24 cellular contexts compared by ENCODE assay signal in genomic region chr22:45314789-45315188, GRCh38. TPM values are rescaled to one million over a fixed set of nuclear protein-coding genes. Genes with fewer than 3 reads are reported as not detected.
DNase-seq lines count a peak whose midpoint lies in the region; ATAC-seq and TF ChIP-seq lines count a peak whose summit lies in the region.
"Had no signal": no experiment of that assay in that cellular context is flagged by ENCODE, and none has a peak within 500 bp of the region (broad histone marks: within the 10 kb centered on the region; RNA-seq: fewer than 3 reads in every experiment).

No MANE protein-coding gene starts in this region.

- no peaks in the 10 kb centered on the region for H3K27me3 ChIP-seq in left ventricle myocardium inferior (ENCODE audit: low read depth)
- H3K27me3 ChIP-seq in OCI-LY3 (ENCODE audit: low read depth, low read length) = no peaks in the 10 kb centered on the region
- H3K27me3 ChIP-seq: adrenal gland, dorsolateral prefrontal cortex had no signal

- intact Hi-C loops in left ventricle myocardium inferior (cut with micrococcal nuclease) = no loop called here
- intact Hi-C loops in Right ventricle myocardium superior (cut with DNase I) = no loop called here
- intact Hi-C loops in Calu3 (cut with micrococcal nuclease; ENCODE audit: unreplicated experiment) = no loop called here

- no peak overlapping the region for H3K4me3 ChIP-seq in left ventricle myocardium inferior
- H3K4me3 ChIP-seq in OCI-LY3 (ENCODE audit: low read length) = peak overlapping the region; percentile 59
- H3K4me3 ChIP-seq: adrenal gland, dorsolateral prefrontal cortex had no signal

- H3K4me1 Mint-ChIP-seq in type B pancreatic cell (ENCODE audit: unreplicated experiment) (peaks cover 52% of the 10 kb centered on the region), Calu3 (ENCODE audit: low read depth, unreplicated experiment) (peaks cover 32% of the 10 kb centered on the region)

- H3K27ac Mint-ChIP-seq in type B pancreatic cell (peak overlapping the region; percentile 29), Calu3 (ENCODE audit: unreplicated experiment) (no peak overlapping the region)
- H3K27ac Mint-ChIP-seq: activated CD4-positive, alpha-beta memory T cell treated with anti-CD3 and anti-CD28 coated beads, Interleukin-2, amount 10 ng/mL, durations not matched to agents 7 days and 5 days had no signal

- DNase-seq in left ventricle myocardium inferior (no peak), Right ventricle myocardium superior (no peak), erythroblast (lab: John Stamatoyannopoulos, UW) (peak; percentile 80 to 87), type B pancreatic cell (ENCODE audit: extremely low spot score, unreplicated experiment) (no peak), Calu3 (no peak), NCI-H1105 (lab: John Stamatoyannopoulos, UW) (no peak), NCI-H1417 (lab: John Stamatoyannopoulos, UW) (no peak)
- DNase-seq: activated B cell treated with CpG ODN at 0.5 μM for 24 hours; activated CD4-positive, alpha-beta memory T cell treated with anti-CD3 and anti-CD28 coated beads, Interleukin-2, amount 10 ng/mL, durations not matched to agents 7 days and 5 days; activated T-cell treated with anti-CD3 and anti-CD28 coated beads, Interleukin-2, amount 50 U/mL, for 4 hours; adrenal gland; COR-L47; dorsolateral prefrontal cortex; foreskin melanocyte; left colon; NCI-H1930; SHP77 treated with DMSO at 0.1 percent for 48 hours; stimulated activated CD4-positive, alpha-beta T cell treated with anti-CD3 and anti-CD28 coated beads, Interleukin-12 subunit alpha, Interleukin-12 subunit beta, amount 100 ng/mL, for 4 hours had no signal

- H3K9me3 Mint-ChIP-seq in type B pancreatic cell = no peaks in the 10 kb centered on the region
- no peaks in the 10 kb centered on the region for H3K9me3 Mint-ChIP-seq in Calu3 (ENCODE audit: low read depth, unreplicated experiment)
- H3K9me3 Mint-ChIP-seq: activated B cell treated with CpG ODN at 0.5 μM for 24 hours; activated CD4-positive, alpha-beta memory T cell treated with anti-CD3 and anti-CD28 coated beads, Interleukin-2, amount 10 ng/mL, durations not matched to agents 7 days and 5 days; activated T-cell treated with anti-CD3 and anti-CD28 coated beads, Interleukin-2, amount 50 U/mL, for 4 hours; mesothelial cell of epicardium had no signal

- peaks cover 3% of the 10 kb centered on the region for H3K27me3 Mint-ChIP-seq in type B pancreatic cell
- no peaks in the 10 kb centered on the region for H3K27me3 Mint-ChIP-seq in Calu3 (ENCODE audit: unreplicated experiment)
- H3K27me3 Mint-ChIP-seq: activated B cell treated with CpG ODN at 0.5 μM for 24 hours; activated CD4-positive, alpha-beta memory T cell treated with anti-CD3 and anti-CD28 coated beads, Interleukin-2, amount 10 ng/mL, durations not matched to agents 7 days and 5 days had no signal

- H3K9me3 ChIP-seq in left ventricle myocardium inferior (replicated peaks) = no peaks in the 10 kb centered on the region
- H3K9me3 ChIP-seq in OCI-LY3 (ENCODE audit: insufficient read depth, low read length) = no peaks in the 10 kb centered on the region
- H3K9me3 ChIP-seq: adrenal gland had no signal

- H3K36me3 ChIP-seq in left ventricle myocardium inferior (no peaks in the 10 kb centered on the region), OCI-LY3 (replicated peaks; ENCODE audit: low read depth, low read length) (peaks cover 24% of the 10 kb centered on the region)
- H3K36me3 ChIP-seq: adrenal gland had no signal

- no peak overlapping the region for H2AFZ ChIP-seq in OCI-LY3 (ENCODE audit: low read depth, low read length)

- no peak for TF ChIP-seq POLR2A in erythroblast (IDR thresholded peaks at IDR 0.05; ENCODE audit: low read length)

- H3K36me3 Mint-ChIP-seq in type B pancreatic cell (peaks cover 15% of the 10 kb centered on the region), Calu3 (ENCODE audit: insufficient read depth, unreplicated experiment) (peaks cover 15% of the 10 kb centered on the region)
- H3K36me3 Mint-ChIP-seq: mesothelial cell of epicardium had no signal

- H3K4me2 ChIP-seq in OCI-LY3 (ENCODE audit: low read length) = peak overlapping the region; percentile 83

- peaks cover 29% of the 10 kb centered on the region for H4K20me1 ChIP-seq in OCI-LY3 (ENCODE audit: insufficient read depth, low read length)

- TF ChIP-seq CTCF in left ventricle myocardium inferior (IDR thresholded peaks at IDR 0.05; ENCODE audit: borderline replicate concordance) (no peak), OCI-LY3 (IDR thresholded peaks at IDR 0.05; ENCODE audit: low read depth, low read length) (no peak), type B pancreatic cell (conservative IDR thresholded peaks at IDR 0.05) (no peak), Calu3 (IDR thresholded peaks at IDR 0.05; ENCODE audit: unreplicated experiment) (no peak)

- H3K27ac ChIP-seq in left ventricle myocardium inferior (replicated peaks) = peak overlapping the region; percentile 13
- peak overlapping the region; percentile 70 for H3K27ac ChIP-seq in OCI-LY3 (ENCODE audit: low read length)
- H3K27ac ChIP-seq: dorsolateral prefrontal cortex had no signal

- peaks cover 98% of the 10 kb centered on the region for H3K79me2 ChIP-seq in OCI-LY3 (ENCODE audit: low read length)

- ATAC-seq in Right ventricle myocardium superior (ENCODE audit: poor library complexity) = no peak
- ATAC-seq: activated T-cell treated with anti-CD3 and anti-CD28 coated beads, Interleukin-2, amount 50 U/mL, for 4 hours; left colon had no signal

- CTCF ChIA-PET in Calu3 (lab: Charles Lee) = no interaction called here

- BruUV-seq in Calu3 (replicated peaks; lab: Mats Ljungman, UMichigan) = no TSS peak

- H3K4me1 ChIP-seq in left ventricle myocardium inferior = peaks cover 74% of the 10 kb centered on the region
- H3K4me1 ChIP-seq in OCI-LY3 (ENCODE audit: low read length) = peaks cover 78% of the 10 kb centered on the region

- H3K9ac ChIP-seq in OCI-LY3 (ENCODE audit: low read length) = peak overlapping the region; percentile 49

- no peak overlapping the region for H3K4me3 Mint-ChIP-seq in type B pancreatic cell
- H3K4me3 Mint-ChIP-seq in Calu3 (ENCODE audit: low read depth, unreplicated experiment) = no peak overlapping the region
- H3K4me3 Mint-ChIP-seq: activated B cell treated with CpG ODN at 0.5 μM for 24 hours; activated CD4-positive, alpha-beta memory T cell treated with anti-CD3 and anti-CD28 coated beads, Interleukin-2, amount 10 ng/mL, durations not matched to agents 7 days and 5 days; activated T-cell treated with anti-CD3 and anti-CD28 coated beads, Interleukin-2, amount 50 U/mL, for 4 hours; mesothelial cell of epicardium had no signal

RNA-seq across cellular contexts. Expression of gene FAM118A, which starts 5.1 kb away (rescaled TPM):
- total RNA-seq in left ventricle myocardium inferior (14.1 TPM), Right ventricle myocardium superior (21.1 TPM), type B pancreatic cell (ENCODE audit: low replicate concordance) (89.7 and 121 TPM in 2 replicates), Calu3 (2022) (33.5 and 35.0 TPM in 2 replicates)

RNA-seq across cellular contexts. Expression of gene UPK3A, which starts 30.0 kb away (rescaled TPM):
- total RNA-seq in left ventricle myocardium inferior = not detected
- 0.65 TPM for total RNA-seq in Right ventricle myocardium superior
- 0.29 and 0.62 TPM in 2 replicates for total RNA-seq in type B pancreatic cell (ENCODE audit: low replicate concordance)
- not detected in 2 replicates for total RNA-seq in Calu3 (2022)
- total RNA-seq: activated CD4-positive, alpha-beta memory T cell treated with anti-CD3 and anti-CD28 coated beads, Interleukin-2, amount 10 ng/mL, durations not matched to agents 7 days and 5 days; activated T-cell treated with anti-CD3 and anti-CD28 coated beads, Interleukin-2, amount 50 U/mL, for 4 hours; adrenal gland; NCI-H460; renal cortical epithelial cell; T-helper 1 cell treated with Interleukin-12 subunit alpha and Interleukin-12 subunit beta and Interleukin-4 antibody, amounts not matched to agents 30 ng/mL and 1 ng/mL, for 36 hours; temporal lobe had no signal

Comparison
In these comparisons a context has a peak if more than half of its experiments do, and no peak if none do; other contexts are left out.
1. DNase-seq: peak in erythroblast (2 of 2); none in left ventricle myocardium inferior (single experiment), Right ventricle myocardium superior (single experiment), type B pancreatic cell (single experiment), Calu3 (single experiment), NCI-H1105 (single experiment) and NCI-H1417 (0 of 3).